Comparison of ENCODE assay signal across 11 cellular contexts in genomic region chr12:64658892-64659481, GRCh38. TPM values are rescaled to one million over a fixed set of nuclear protein-coding genes. Genes with fewer than 3 reads are reported as not detected.
DNase-seq lines count a peak whose midpoint lies in the region; ATAC-seq and TF ChIP-seq lines count a peak whose summit lies in the region.
"Had no signal": no experiment of that assay in that cellular context is flagged by ENCODE, and none has a peak within 500 bp of the region (broad histone marks: within the 10 kb centered on the region; RNA-seq: fewer than 3 reads in every experiment).

No MANE protein-coding gene starts in this region.

- H3K4me3 ChIP-seq in right lobe of liver (no peak overlapping the region), aorta (ENCODE audit: low read length in 2 of 2) (no peak overlapping the region)

- intact Hi-C loops in right lobe of liver (cut with DNase I), result no loop called here
- intact Hi-C loops in aorta (cut with DNase I), result no loop called here

- ATAC-seq in stimulated activated naive CD8-positive, alpha-beta T cell treated with anti-CD3 and anti-CD28 coated beads, Interleukin-15, Interleukin-2, amounts not matched to agents 100 U/mL and 50 U/mL, for 24 hours, result no peak
- no peak for ATAC-seq in central memory CD8-positive, alpha-beta T cell (replicated peaks; ENCODE audit: extremely low read depth, poor library complexity, severe bottlenecking)
- ATAC-seq in right lobe of liver, result peak; percentile 54 to 71 (median 60)
- no peak for ATAC-seq in aorta (ENCODE audit: low FRiP score)

- WGBS in right lobe of liver (ENCODE audit: insufficient coverage, low coverage, low lambda C conversion rate, missing lambda C conversion rate), result 43% methylated on average over 3 of the region's 3 CpGs
- WGBS in aorta, 2 donors, result 12 to 33% methylated on average over 3 of the region's 3 CpGs

- no peaks in the 10 kb centered on the region for H3K27me3 ChIP-seq in right lobe of liver
- no peaks in the 10 kb centered on the region for H3K27me3 ChIP-seq in aorta (ENCODE audit: control insufficient read depth in 1 of 2, insufficient read depth in 2 of 2, low read length in 1 of 2)

- DNase-seq in stimulated activated naive CD8-positive, alpha-beta T cell treated with anti-CD3 and anti-CD28 coated beads, Interleukin-15, Interleukin-2, amounts not matched to agents 100 U/mL and 50 U/mL, for 24 hours, result no peak
- DNase-seq in central memory CD8-positive, alpha-beta T cell (ENCODE audit: low spot score in 2 of 2), result no peak
- DNase-seq in right lobe of liver (no peak), aorta (no peak), osteocyte (ENCODE audit: extremely low spot score, unreplicated experiment) (no peak), NCI-H524 treated with DMSO at 0.1 percent for 48 hours (lab: John Stamatoyannopoulos, UW) (no peak), NCI-H1694 (lab: John Stamatoyannopoulos, UW) (no peak)
- DNase-seq: activated CD4-positive, alpha-beta T cell treated with anti-CD3 and anti-CD28 coated beads for 4 hours; EL; mesenchymal stem cell had no signal

- no peaks in the 10 kb centered on the region for H3K9me3 ChIP-seq in right lobe of liver
- H3K9me3 ChIP-seq in aorta (ENCODE audit: control insufficient read depth, low read length), result no peaks in the 10 kb centered on the region

- H3K27ac Mint-ChIP-seq in stimulated activated naive CD8-positive, alpha-beta T cell treated with anti-CD3 and anti-CD28 coated beads, Interleukin-15, Interleukin-2, amounts not matched to agents 100 ng/mL and 50 ng/mL, for 24 hours, result peak overlapping the region; percentile 88
- peak overlapping the region; percentile 95 for H3K27ac Mint-ChIP-seq in central memory CD8-positive, alpha-beta T cell (ENCODE audit: low read depth)
- no peak overlapping the region for H3K27ac Mint-ChIP-seq in osteocyte (ENCODE audit: unreplicated experiment)

- TF ChIP-seq CTCF in right lobe of liver (IDR thresholded peaks at IDR 0.05) (no peak), osteocyte (IDR thresholded peaks at IDR 0.05) (no peak)

- peaks cover 0 to 46% (median 5%) of the 10 kb centered on the region in 4 donors for H3K4me1 ChIP-seq in right lobe of liver
- H3K4me1 ChIP-seq in aorta (ENCODE audit: control insufficient read depth in 1 of 2, insufficient read depth in 2 of 2, low read length in 2 of 2), result peaks cover 2 to 11% of the 10 kb centered on the region in 2 donors

- peaks cover 31% of the 10 kb centered on the region for H3K36me3 Mint-ChIP-seq in stimulated activated naive CD8-positive, alpha-beta T cell treated with anti-CD3 and anti-CD28 coated beads, Interleukin-15, Interleukin-2, amounts not matched to agents 100 ng/mL and 50 ng/mL, for 24 hours (ENCODE audit: low read depth)
- peaks cover 15% of the 10 kb centered on the region for H3K36me3 Mint-ChIP-seq in central memory CD8-positive, alpha-beta T cell (ENCODE audit: insufficient read depth)
- H3K36me3 Mint-ChIP-seq in osteocyte (ENCODE audit: unreplicated experiment), result no peaks in the 10 kb centered on the region

- TF ChIP-seq POLR2A in right lobe of liver (IDR thresholded peaks at IDR 0.05), result no peak

- no peaks in the 10 kb centered on the region for H3K9me3 Mint-ChIP-seq in stimulated activated naive CD8-positive, alpha-beta T cell treated with anti-CD3 and anti-CD28 coated beads, Interleukin-15, Interleukin-2, amounts not matched to agents 100 ng/mL and 50 ng/mL, for 24 hours
- no peaks in the 10 kb centered on the region for H3K9me3 Mint-ChIP-seq in central memory CD8-positive, alpha-beta T cell
- no peaks in the 10 kb centered on the region for H3K9me3 Mint-ChIP-seq in osteocyte (ENCODE audit: unreplicated experiment)

- peak overlapping the region; percentile 10 for H3K4me3 Mint-ChIP-seq in stimulated activated naive CD8-positive, alpha-beta T cell treated with anti-CD3 and anti-CD28 coated beads, Interleukin-15, Interleukin-2, amounts not matched to agents 100 ng/mL and 50 ng/mL, for 24 hours
- H3K4me3 Mint-ChIP-seq in central memory CD8-positive, alpha-beta T cell, result peak overlapping the region; percentile 70
- H3K4me3 Mint-ChIP-seq in osteocyte (ENCODE audit: unreplicated experiment), result no peak overlapping the region

- H3K36me3 ChIP-seq in right lobe of liver (no peaks in the 10 kb centered on the region), aorta (ENCODE audit: control insufficient read depth in 1 of 2, insufficient read depth in 2 of 2, low read length in 1 of 2) (no peaks in the 10 kb centered on the region)

- no peaks in the 10 kb centered on the region for H3K27me3 Mint-ChIP-seq in stimulated activated naive CD8-positive, alpha-beta T cell treated with anti-CD3 and anti-CD28 coated beads, Interleukin-15, Interleukin-2, amounts not matched to agents 100 ng/mL and 50 ng/mL, for 24 hours
- no peaks in the 10 kb centered on the region for H3K27me3 Mint-ChIP-seq in central memory CD8-positive, alpha-beta T cell
- H3K27me3 Mint-ChIP-seq in osteocyte (ENCODE audit: unreplicated experiment), result no peaks in the 10 kb centered on the region

- H3K4me1 Mint-ChIP-seq in stimulated activated naive CD8-positive, alpha-beta T cell treated with anti-CD3 and anti-CD28 coated beads, Interleukin-15, Interleukin-2, amounts not matched to agents 100 ng/mL and 50 ng/mL, for 24 hours (ENCODE audit: low read depth), result peaks cover 75% of the 10 kb centered on the region
- H3K4me1 Mint-ChIP-seq in central memory CD8-positive, alpha-beta T cell, result peaks cover 77% of the 10 kb centered on the region
- peaks cover 24% of the 10 kb centered on the region for H3K4me1 Mint-ChIP-seq in osteocyte (ENCODE audit: unreplicated experiment)

- no peak overlapping the region for H3K27ac ChIP-seq in right lobe of liver
- H3K27ac ChIP-seq in aorta (ENCODE audit: low read depth in 1 of 2, low read length in 2 of 2), result peak overlapping the region; percentile 35 to 49

RNA-seq across cellular contexts. Expression of gene RASSF3, which starts 48.7 kb away (rescaled TPM):
- total RNA-seq in right lobe of liver (10 to 100 TPM in 3 of 6 experiments, 1 to 10 TPM in 3; 5.8 to 27.3 (median 10.6) TPM), aorta (100 to 1,000 TPM; 197 to 418 TPM), osteocyte (27.0 and 29.0 TPM in 2 replicates)
- polyA plus RNA-seq in aorta, result 100 to 1,000 TPM in 1 of 2 donors, 10 to 100 TPM in 1; 85.1 to 445 TPM

Comparison
In these comparisons a context has a peak if more than half of its experiments do, and no peak if none do; other contexts are left out.
1. ATAC-seq: peak in right lobe of liver (4 of 4); none in stimulated activated naive CD8-positive, alpha-beta T cell treated with anti-CD3 and anti-CD28 coated beads, Interleukin-15, Interleukin-2, amounts not matched to agents 100 U/mL and 50 U/mL, for 24 hours (single experiment), central memory CD8-positive, alpha-beta T cell (single experiment) and aorta (single experiment).
2. H3K27ac ChIP-seq: peak in aorta (2 of 2); none in right lobe of liver (0 of 3).